Comparison of ENCODE assay signal across 9 cellular contexts in the genomic region with DNA sequence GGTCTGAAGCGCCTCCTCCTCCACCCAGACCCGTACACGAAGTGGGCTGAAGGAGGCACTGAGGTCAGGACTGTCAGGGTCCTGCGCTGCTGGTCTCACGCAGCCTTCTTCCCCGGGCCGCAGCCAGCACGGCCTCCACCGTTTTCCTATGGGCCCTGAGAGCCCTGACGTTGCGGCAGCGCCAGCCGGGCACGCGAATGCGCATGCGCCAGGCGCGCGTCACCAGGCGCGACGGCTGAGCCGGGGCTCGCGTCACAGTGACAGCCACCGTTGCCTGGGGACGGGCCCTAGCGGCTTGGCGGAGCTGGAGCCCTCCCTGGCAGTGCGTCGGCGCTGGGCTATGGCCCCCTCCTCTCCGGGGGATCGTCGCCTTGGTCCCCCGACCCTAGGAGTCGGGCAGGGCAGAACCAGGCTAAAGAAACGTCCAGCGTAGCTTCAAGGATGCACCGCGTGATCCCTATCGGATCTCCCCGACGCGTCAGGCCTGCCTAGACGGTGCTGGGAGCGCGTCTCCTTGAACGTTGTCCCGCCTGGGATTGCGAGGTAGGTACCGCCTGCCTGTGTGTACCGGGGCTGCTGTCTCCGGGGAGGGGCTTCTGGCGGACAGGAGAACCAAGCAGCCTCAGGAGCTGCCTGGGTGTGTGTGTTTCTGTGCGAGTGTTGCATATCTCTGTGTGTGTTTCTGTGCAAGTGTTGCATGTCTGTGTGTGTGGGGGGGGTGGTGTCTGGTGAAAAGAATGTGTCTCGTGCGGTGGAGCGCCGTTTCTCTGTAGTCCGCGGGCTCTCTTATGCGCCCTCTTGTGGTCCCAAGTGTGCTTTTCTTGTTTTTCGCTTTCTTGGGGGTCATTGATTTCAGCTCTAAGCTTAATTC. TPM values are rescaled to one million over a fixed set of nuclear protein-coding genes. Genes with fewer than 3 reads are reported as not detected.
DNase-seq lines count a peak whose midpoint lies in the region; ATAC-seq and TF ChIP-seq lines count a peak whose summit lies in the region.
"Had no signal": no experiment of that assay in that cellular context is flagged by ENCODE, and none has a peak within 500 bp of the region (broad histone marks: within the 10 kb centered on the region; RNA-seq: fewer than 3 reads in every experiment).

No MANE protein-coding gene starts in this region.

- DNase-seq in AG09319 (ENCODE audit: extremely low read depth, low read depth) (peak; percentile 15), esophagus squamous epithelium (lab: John Stamatoyannopoulos, UW) (no peak), renal cortical epithelial cell (ENCODE audit: low read depth) (peak; percentile 13), C1 segment of cervical spinal cord (lab: John Stamatoyannopoulos, UW) (no peak), DMS114 treated with DMSO at 0.1 percent for 48 hours (lab: John Stamatoyannopoulos, UW; ENCODE audit: unreplicated experiment) (no peak)
- peak; percentile 10 to 31 for DNase-seq in activated CD4-positive, alpha-beta T cell treated with anti-CD3 and anti-CD28 coated beads for 4 hours

- no peak for TF ChIP-seq POLR2A in esophagus squamous epithelium (IDR thresholded peaks at IDR 0.05)

- no peaks in the 10 kb centered on the region for H3K27me3 ChIP-seq in esophagus squamous epithelium

- no peak overlapping the region for H3K27ac ChIP-seq in esophagus squamous epithelium

- no peaks in the 10 kb centered on the region for H3K4me1 ChIP-seq in esophagus squamous epithelium

- peaks cover 0 to 4% (median 0%) of the 10 kb centered on the region in 3 donors for H3K36me3 ChIP-seq in esophagus squamous epithelium

- 14 to 22% methylated on average over 17 to 26 of the region's 65 CpGs for whole genome bisulfite sequencing in esophagus squamous epithelium, 2 donors

- peaks cover 14 to 62% (median 62%) of the 10 kb centered on the region in 3 donors for H3K9me3 ChIP-seq in esophagus squamous epithelium

- peak overlapping the region; percentile 2 to 53 (median 38) for H3K4me3 ChIP-seq in esophagus squamous epithelium

- intact Hi-C loops in esophagus squamous epithelium (cut with DNase I) = no loop called here

- ATAC-seq in HG02759 (IDR thresholded peaks at IDR 0.05; ENCODE audit: unreplicated experiment) = peak; percentile 47
- no peak for ATAC-seq in HG02884 (IDR thresholded peaks at IDR 0.05; ENCODE audit: unreplicated experiment)
- ATAC-seq: HCT116 had no signal

- TF ChIP-seq CTCF in AG09319 (IDR thresholded peaks at IDR 0.05; ENCODE audit: low read depth, low read length) (peak; percentile 45), esophagus squamous epithelium (IDR thresholded peaks at IDR 0.05) (peak in 1 of 6 experiments; percentile 24)

RNA-seq across cellular contexts. Expression of a gene that starts 43.2 kb away (rescaled TPM):
- total RNA-seq in esophagus squamous epithelium = 1 to 10 TPM in 3 of 4 donors, under 1 TPM in 1; 0.95 to 4.6 (median 2.1) TPM
- total RNA-seq in renal cortical epithelial cell = 1.9 and 11.6 TPM in 2 replicates

RNA-seq across cellular contexts. Expression of a gene that starts 43.3 kb away (rescaled TPM):
- total RNA-seq in esophagus squamous epithelium (1 to 10 TPM in 1 of 4 donors, under 1 TPM in 3; 0.44 to 2.5 (median 0.82) TPM), renal cortical epithelial cell (0.45 and 3.8 TPM in 2 replicates)

RNA-seq across cellular contexts. Expression of a gene that starts 44.6 kb away (rescaled TPM):
- total RNA-seq in esophagus squamous epithelium (1 to 10 TPM; 1.2 to 3.4 (median 2.0) TPM), renal cortical epithelial cell (3.0 and 6.8 TPM in 2 replicates)

Comparison
In these comparisons a context has a peak if more than half of its experiments do, and no peak if none do; other contexts are left out.
1. DNase-seq: peak in AG09319 (single experiment), activated CD4-positive, alpha-beta T cell treated with anti-CD3 and anti-CD28 coated beads for 4 hours (2 of 2) and renal cortical epithelial cell (single experiment); none in esophagus squamous epithelium (single experiment), C1 segment of cervical spinal cord (0 of 14) and DMS114 treated with DMSO at 0.1 percent for 48 hours (single experiment).